Comparison of ENCODE assay signal across 24 cellular contexts in the genomic region with DNA sequence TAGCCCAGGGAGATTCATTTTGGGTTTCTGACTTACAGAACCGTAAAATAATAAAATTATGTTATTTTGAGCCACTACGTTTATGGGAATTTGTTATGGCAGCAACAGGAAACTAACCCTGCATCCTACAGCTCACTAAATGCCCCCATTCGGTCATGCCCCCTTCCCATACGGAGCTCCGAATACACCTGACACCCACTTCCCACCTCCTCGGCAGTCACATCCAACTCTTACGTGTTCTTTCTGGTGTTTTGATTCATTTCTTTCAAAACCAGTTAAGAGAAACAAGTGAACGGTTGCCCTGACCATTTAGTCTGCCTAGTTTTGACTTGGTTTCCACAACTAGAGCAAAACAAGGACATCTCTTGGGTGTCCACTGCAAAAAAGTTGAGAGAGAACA.
"Had no signal": no experiment of that assay in that cellular context is flagged by ENCODE, and none has a peak within 500 bp of the region (broad histone marks: within the 10 kb centered on the region; RNA-seq: fewer than 3 reads in every experiment).

No MANE protein-coding gene starts in this region.

- H3K27me3 Mint-ChIP-seq: progenitor cell of endocrine pancreas, T-cell had no signal

- H3K36me3 ChIP-seq: ovary, thyroid gland had no signal

- H3K27ac Mint-ChIP-seq: activated naive CD4-positive, alpha-beta T cell treated with anti-CD3 and anti-CD28 coated beads, Interleukin-2, amount 50 U/mL, for 72 hours; activated T-cell treated with anti-CD3 and anti-CD28 coated beads, Interleukin-2, amount 50 U/mL, for 72 hours; nephron; progenitor cell of endocrine pancreas had no signal

- ATAC-seq: activated naive CD4-positive, alpha-beta T cell treated with anti-CD3 and anti-CD28 coated beads, Interleukin-2, amount 50 U/mL, for 72 hours; activated T-cell treated with anti-CD3 and anti-CD28 coated beads, Interleukin-2, amount 50 U/mL, for 72 hours; body of pancreas; esophagus mucosa; left lung; lower lobe of right lung; right lobe of liver; stimulated activated effector memory CD8-positive, alpha-beta T cell treated with anti-CD3 and anti-CD28 coated beads, Interleukin-12 subunit alpha, Interleukin-12 subunit beta, amount 100 ng/mL, for 72 hours; T-cell had no signal

- DNase-seq: activated CD4-positive, alpha-beta T cell treated with anti-CD3 and anti-CD28 coated beads for 4 hours; activated CD4-positive, alpha-beta T cell treated with anti-CD3 and anti-CD28 coated beads, Interleukin-2, amount 50 U/mL, for 4 hours; activated naive CD4-positive, alpha-beta T cell; activated T-cell treated with anti-CD3 and anti-CD28 coated beads for 4 hours; activated T-cell treated with anti-CD3 and anti-CD28 coated beads, Interleukin-2, amount 50 U/mL, for 72 hours; body of pancreas; cortex of kidney; foreskin melanocyte; left lung; lower lobe of right lung; mesendoderm; ovary; right lobe of liver; stimulated activated CD4-positive, alpha-beta T cell treated with anti-CD3 and anti-CD28 coated beads, Interleukin-12 subunit alpha, Interleukin-12 subunit beta, amount 100 ng/mL, for 4 hours; stimulated activated CD4-positive, alpha-beta T cell treated with anti-CD3 and anti-CD28 coated beads, Interleukin-4, amount 100 ng/mL, for 24 hours; stomach; T-cell; thyroid gland; upper lobe of right lung had no signal

- H3K9me3 ChIP-seq: body of pancreas, left lung, lower lobe of right lung, ovary, right lobe of liver, stomach, thyroid gland, upper lobe of right lung had no signal

- H3K4me3 Mint-ChIP-seq: activated T-cell treated with anti-CD3 and anti-CD28 coated beads, Interleukin-2, amount 50 U/mL, for 72 hours; nephron; stimulated activated effector memory CD8-positive, alpha-beta T cell treated with anti-CD3 and anti-CD28 coated beads, Interleukin-12 subunit alpha, Interleukin-12 subunit beta, amount 100 ng/mL, for 72 hours; T-cell had no signal

- H3K4me3 ChIP-seq: body of pancreas, left lung, lower lobe of right lung, ovary, right lobe of liver, stomach, thyroid gland, upper lobe of right lung had no signal

- H3K4me1 ChIP-seq: left lung, right lobe of liver, upper lobe of right lung had no signal

- H3K27ac ChIP-seq: left lung, lower lobe of right lung, ovary, right lobe of liver, stomach, thyroid gland, upper lobe of right lung had no signal

- H3K27me3 ChIP-seq: body of pancreas, left lung, ovary, right lobe of liver, stomach, thyroid gland, upper lobe of right lung had no signal

- H3K9me3 Mint-ChIP-seq: activated naive CD4-positive, alpha-beta T cell treated with anti-CD3 and anti-CD28 coated beads, Interleukin-2, amount 50 U/mL, for 72 hours; activated T-cell treated with anti-CD3 and anti-CD28 coated beads, Interleukin-2, amount 50 U/mL, for 72 hours; nephron; stimulated activated effector memory CD8-positive, alpha-beta T cell treated with anti-CD3 and anti-CD28 coated beads, Interleukin-12 subunit alpha, Interleukin-12 subunit beta, amount 100 ng/mL, for 72 hours; T-cell had no signal
